10 cellular contexts compared by ENCODE assay signal in genomic region chrY:15424633-15425259, GRCh38.
DNase-seq lines count a peak whose midpoint lies in the region; ATAC-seq, FAIRE-seq and TF ChIP-seq lines count a peak whose summit lies in the region.
"Had no signal": no experiment of that assay in that cellular context is flagged by ENCODE, and none has a peak within 500 bp of the region (broad histone marks: within the 10 kb centered on the region; RNA-seq: fewer than 3 reads in every experiment).

No MANE protein-coding gene starts in this region.

- H3K36me3 Mint-ChIP-seq in natural killer cell = no peaks in the 10 kb centered on the region

- DNase-seq in bronchial epithelial cell (ENCODE audit: low read depth) (peak; percentile 20), natural killer cell (no peak), NCI-H2227 treated with DMSO at 0.1 percent for 48 hours (lab: John Stamatoyannopoulos, UW) (no peak), putamen (ENCODE audit: low spot score) (no peak)

- ATAC-seq in GM18868 (IDR thresholded peaks at IDR 0.05; ENCODE audit: unreplicated experiment) = peak; percentile 94
- ATAC-seq in HG03175 (IDR thresholded peaks at IDR 0.05; ENCODE audit: unreplicated experiment) = peak; percentile 78
- ATAC-seq in natural killer cell = peak in 2 of 3 donors; percentile 59 to 88
- ATAC-seq in GM18909 (IDR thresholded peaks at IDR 0.05; ENCODE audit: poor library complexity, unreplicated experiment) = no peak
- no peak for ATAC-seq in GM18520 (IDR thresholded peaks at IDR 0.05; ENCODE audit: unreplicated experiment)
- ATAC-seq: HCT116 had no signal

- intact Hi-C loops in natural killer cell (cut with micrococcal nuclease) = no loop called here

- peak overlapping the region; percentile 26 for H3K4me3 ChIP-seq in bronchial epithelial cell (ENCODE audit: low read depth, low read length)

- no peaks in the 10 kb centered on the region for H3K27me3 Mint-ChIP-seq in natural killer cell (ENCODE audit: low read depth in 2 of 2)

- H3K27ac Mint-ChIP-seq in natural killer cell = peak overlapping the region in 1 of 2 donors; percentile 87

- H3K9me3 Mint-ChIP-seq in natural killer cell = peaks cover 0 to 4% of the 10 kb centered on the region in 2 donors

- no peaks in the 10 kb centered on the region for H3K27me3 ChIP-seq in bronchial epithelial cell (ENCODE audit: control insufficient read depth, insufficient read depth, low read length)

- H3K4me3 Mint-ChIP-seq in natural killer cell = no peak overlapping the region

- TF ChIP-seq CTCF in bronchial epithelial cell (IDR thresholded peaks at IDR 0.05; ENCODE audit: insufficient read depth, low read length, severe bottlenecking) (no peak), natural killer cell (IDR thresholded peaks at IDR 0.05) (no peak)

- no peak for FAIRE-seq in bronchial epithelial cell (lab: Jason Lieb, UNC)
- FAIRE-seq: TTC549 had no signal

- H3K4me1 Mint-ChIP-seq in natural killer cell = peaks cover 0 to 30% of the 10 kb centered on the region in 2 donors

- H3K36me3 ChIP-seq in bronchial epithelial cell (ENCODE audit: control insufficient read depth, insufficient read depth, low read length) = no peaks in the 10 kb centered on the region

Comparison
In these comparisons a context has a peak if more than half of its experiments do, and no peak if none do; other contexts are left out.
1. ATAC-seq: peak in GM18868 (single experiment), HG03175 (single experiment) and natural killer cell (2 of 3); none in GM18909 (single experiment) and GM18520 (single experiment).